In the genomic region with DNA sequence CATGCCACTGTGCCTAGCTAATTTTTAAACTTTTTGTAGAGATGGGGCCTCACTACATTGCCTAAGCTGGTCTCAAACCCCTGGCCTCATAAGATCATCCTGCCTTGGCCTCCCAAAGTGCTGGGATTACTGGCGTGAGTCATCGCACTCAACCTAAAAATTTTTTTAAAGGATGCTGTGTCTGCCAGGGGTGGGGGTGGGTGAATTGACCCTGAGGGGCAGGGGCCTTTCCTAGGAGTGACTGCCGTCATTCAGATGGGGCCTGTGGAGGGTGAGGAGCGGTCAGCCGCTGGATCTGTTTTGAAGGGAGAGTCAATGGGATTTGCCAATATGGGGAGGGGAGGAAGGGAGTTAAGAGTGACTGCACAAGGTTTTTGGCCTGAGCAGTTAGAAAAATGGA, we compare ENCODE assay signal across 1 cellular context.
TF ChIP-seq lines count a peak whose summit lies in the region.

No MANE protein-coding gene starts in this region.

TF ChIP-seq in H1, 55 proteins besides CTCF, POLR2A, EP300 and RAD21 (continued from another document):
- no peak for TF ChIP-seq CHD2 (IDR thresholded peaks at IDR 0.05; ENCODE audit: low read length)
- TF ChIP-seq CBX5 (IDR thresholded peaks at IDR 0.05; ENCODE audit: low read depth, low read length): no peak
- TF ChIP-seq EZH2 (IDR thresholded peaks at IDR 0.05; ENCODE audit: low read depth, low read length, severe bottlenecking): no peak
TF ChIP-seq in H1: peak in this region for 0.
